22 cellular contexts compared by ENCODE assay signal in genomic region chr7:41825927-41826480, GRCh38.
DNase-seq lines count a peak whose midpoint lies in the region; ATAC-seq, FAIRE-seq and TF ChIP-seq lines count a peak whose summit lies in the region.
"Had no signal": no experiment of that assay in that cellular context is flagged by ENCODE, and none has a peak within 500 bp of the region (broad histone marks: within the 10 kb centered on the region; RNA-seq: fewer than 3 reads in every experiment).

No MANE protein-coding gene starts in this region.

- no peak overlapping the region for H3K4me2 ChIP-seq in astrocyte (ENCODE audit: low read length)

- FAIRE-seq in astrocyte (lab: Jason Lieb, UNC), result no peak
- FAIRE-seq in D721Med (lab: Jason Lieb, UNC), result no peak
- FAIRE-seq: endometrium had no signal

- no peaks in the 10 kb centered on the region for H3K9me3 ChIP-seq in astrocyte (ENCODE audit: insufficient read depth, low read depth, low read length)
- H3K9me3 ChIP-seq: colonic mucosa, testis had no signal

- H3K9me3 Mint-ChIP-seq in astrocyte (ENCODE audit: unreplicated experiment), result peaks cover 2% of the 10 kb centered on the region
- peaks cover 3% of the 10 kb centered on the region for H3K9me3 Mint-ChIP-seq in osteocyte (ENCODE audit: unreplicated experiment)

- no peak overlapping the region for H3K27ac ChIP-seq in astrocyte (ENCODE audit: low read depth, low read length)
- H3K27ac ChIP-seq: colonic mucosa, HL-60, testis had no signal

- no peak overlapping the region for H3K9ac ChIP-seq in astrocyte (ENCODE audit: low read length)

- H2AFZ ChIP-seq in astrocyte (ENCODE audit: low read depth, low read length), result no peak overlapping the region

- H3K79me2 ChIP-seq in astrocyte (ENCODE audit: insufficient read depth, low read length), result no peaks in the 10 kb centered on the region

- H3K4me1 Mint-ChIP-seq in astrocyte (ENCODE audit: low read depth, unreplicated experiment) (peaks cover 19% of the 10 kb centered on the region), osteocyte (ENCODE audit: unreplicated experiment) (peaks cover 55% of the 10 kb centered on the region)
- H3K4me1 Mint-ChIP-seq: neural crest cell had no signal

- TF ChIP-seq RAD21 in Ishikawa (IDR thresholded peaks at IDR 0.05; ENCODE audit: low read depth), result no peak

- H3K36me3 ChIP-seq in astrocyte (ENCODE audit: insufficient read depth, low read length), result no peaks in the 10 kb centered on the region
- H3K36me3 ChIP-seq: colonic mucosa had no signal

- DNase-seq in NCI-H1105 treated with DMSO at 0.1 percent for 48 hours (lab: John Stamatoyannopoulos, UW) (peak; percentile 18), NCI-H1105 (lab: John Stamatoyannopoulos, UW) (no peak), astrocyte (ENCODE audit: low read depth) (peak; percentile 47), osteocyte (ENCODE audit: extremely low spot score, unreplicated experiment) (no peak), D721Med (ENCODE audit: insufficient read length, low spot score) (no peak), occipital lobe (lab: John Stamatoyannopoulos, UW) (no peak)
- DNase-seq: 8988T; colonic mucosa; DMS79; H7; Kasumi-1; left cardiac atrium; midbrain; NCI-H146; NCI-H2227 treated with DMSO at 0.1 percent for 48 hours; NK-92 treated with Interleukin-12 subunit alpha and Interleukin-12 subunit beta, amount 100 ng/mL, for 24 hours; testis had no signal

- no peak for TF ChIP-seq CTCF in astrocyte (IDR thresholded peaks at IDR 0.05; ENCODE audit: insufficient read depth, low read depth, low read length)
- TF ChIP-seq CTCF in osteocyte (IDR thresholded peaks at IDR 0.05), result no peak
- TF ChIP-seq CTCF in D721Med (IDR thresholded peaks at IDR 0.05; ENCODE audit: insufficient read depth, missing control alignments), result no peak

- ATAC-seq in GM21529 (IDR thresholded peaks at IDR 0.05; ENCODE audit: unreplicated experiment), result no peak
- ATAC-seq: left cardiac atrium had no signal

- no peaks in the 10 kb centered on the region for H3K27me3 ChIP-seq in astrocyte (ENCODE audit: insufficient read depth, low read length)
- H3K27me3 ChIP-seq: colonic mucosa, testis had no signal

- H3K27me3 Mint-ChIP-seq in astrocyte (ENCODE audit: low read depth, unreplicated experiment), result no peaks in the 10 kb centered on the region
- no peaks in the 10 kb centered on the region for H3K27me3 Mint-ChIP-seq in osteocyte (ENCODE audit: unreplicated experiment)

- no peak for TF ChIP-seq EP300 in Ishikawa (IDR thresholded peaks at IDR 0.05; ENCODE audit: borderline replicate concordance)

- peaks cover 10% of the 10 kb centered on the region for H3K4me1 ChIP-seq in astrocyte (ENCODE audit: insufficient read depth, low read length)
- H3K4me1 ChIP-seq: colonic mucosa had no signal

- H3K36me3 Mint-ChIP-seq in astrocyte (ENCODE audit: low read depth, unreplicated experiment) (no peaks in the 10 kb centered on the region), osteocyte (ENCODE audit: unreplicated experiment) (no peaks in the 10 kb centered on the region)

- H4K20me1 ChIP-seq in astrocyte (ENCODE audit: insufficient read depth, low read length), result no peaks in the 10 kb centered on the region

- H3K4me3 Mint-ChIP-seq in astrocyte (ENCODE audit: unreplicated experiment) (no peak overlapping the region), osteocyte (ENCODE audit: unreplicated experiment) (no peak overlapping the region)
- H3K4me3 Mint-ChIP-seq: neural crest cell had no signal

- no peak overlapping the region for H3K27ac Mint-ChIP-seq in astrocyte (ENCODE audit: unreplicated experiment)
- peak overlapping the region; percentile 64 for H3K27ac Mint-ChIP-seq in osteocyte (ENCODE audit: unreplicated experiment)

- H3K4me3 ChIP-seq in astrocyte (ENCODE audit: insufficient read depth, low read depth, low read length), result no peak overlapping the region
- H3K4me3 ChIP-seq: colonic mucosa, testis had no signal

TF ChIP-seq in Ishikawa, 13 proteins besides CTCF, POLR2A, EP300 and RAD21:
- TF ChIP-seq NFIC (IDR thresholded peaks at IDR 0.05) (peak; percentile 42; the same call in 1 of the 2 replicates), USF1 (IDR thresholded peaks at IDR 0.05) (no peak)

Comparison
In these comparisons a context has a peak if more than half of its experiments do, and no peak if none do; other contexts are left out.
1. DNase-seq: peak in NCI-H1105 treated with DMSO at 0.1 percent for 48 hours (single experiment) and astrocyte (single experiment); none in NCI-H1105 (single experiment), osteocyte (single experiment), D721Med (single experiment) and occipital lobe (single experiment).